ENCODE assay signal across 7 cellular contexts in the genomic region with DNA sequence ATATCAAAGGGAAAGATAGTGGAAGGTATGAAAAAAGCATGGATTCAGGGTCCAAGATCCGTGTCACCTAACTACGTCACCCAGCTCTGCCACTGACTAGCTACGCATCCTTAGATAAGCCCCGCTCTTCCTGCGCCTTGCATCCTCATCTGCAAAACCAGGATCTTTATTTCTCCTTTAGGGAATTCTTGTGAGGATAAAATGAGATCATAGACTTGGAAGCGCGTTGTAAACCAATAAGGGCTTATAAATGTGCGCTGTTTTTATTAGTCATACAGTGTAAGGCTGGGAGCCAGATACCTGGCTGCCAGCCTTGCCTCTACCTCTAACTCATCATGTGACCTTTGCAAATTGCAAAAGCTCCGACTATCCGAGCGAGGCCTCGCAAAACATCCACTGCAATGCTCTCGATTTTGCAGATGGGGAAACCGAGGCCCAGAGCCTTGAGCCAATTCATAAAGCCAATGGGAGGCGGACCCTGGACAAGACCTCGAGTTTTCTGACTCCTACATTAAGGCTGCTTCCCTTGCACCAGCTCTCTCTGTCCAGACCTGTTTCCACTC.
DNase-seq lines count a peak whose midpoint lies in the region; ATAC-seq and TF ChIP-seq lines count a peak whose summit lies in the region.

No MANE protein-coding gene starts in this region.

- peak overlapping the region; percentile 84 for H3K9ac ChIP-seq in ES-I3 (ENCODE audit: low read depth, low read length)
- peak overlapping the region; percentile 84 to 90 for H3K9ac ChIP-seq in stomach smooth muscle (ENCODE audit: low read length in 2 of 2)

- H3K9me3 ChIP-seq in ES-I3 (ENCODE audit: control insufficient read depth, insufficient read depth, low read length) = no peaks in the 10 kb centered on the region
- no peaks in the 10 kb centered on the region for H3K9me3 ChIP-seq in stomach smooth muscle (ENCODE audit: control insufficient read depth in 2 of 2, low read length in 2 of 2)

- ATAC-seq in HG03196 (IDR thresholded peaks at IDR 0.05; ENCODE audit: unreplicated experiment) = no peak
- ATAC-seq in GM19467 (IDR thresholded peaks at IDR 0.05; ENCODE audit: unreplicated experiment) = no peak

- peak overlapping the region; percentile 88 for H3K27ac ChIP-seq in stomach smooth muscle (ENCODE audit: low read length)

- H3K4me3 ChIP-seq in NB4 (ENCODE audit: low read depth, low read length) = peak overlapping the region; percentile 98
- peak overlapping the region; percentile 77 for H3K4me3 ChIP-seq in astrocyte of the cerebellum (ENCODE audit: low read depth, low read length)
- peak overlapping the region; percentile 88 to 93 for H3K4me3 ChIP-seq in stomach smooth muscle (ENCODE audit: low read length in 2 of 2)

- DNase-seq in NB4 (ENCODE audit: low read depth) = no peak
- DNase-seq in astrocyte of the cerebellum (ENCODE audit: low read depth) = no peak
- DNase-seq in kidney tubule cell (ENCODE audit: low spot score) = peak; percentile 76

- 0 out of 2 replicates have a peak, but pooled peaks cover 4% of the 10 kb centered on the region for H3K4me1 ChIP-seq in ES-I3 (ENCODE audit: insufficient read depth, low read length)
- peaks cover 28% of the 10 kb centered on the region for H3K4me1 ChIP-seq in stomach smooth muscle (ENCODE audit: control insufficient read depth, insufficient read depth, low read length)

- in situ Hi-C loops in astrocyte of the cerebellum (cut with HindIII; ENCODE audit: low sequenced_read_pairs) = no loop called here

- no peak for TF ChIP-seq CTCF in NB4 (IDR thresholded peaks at IDR 0.05; ENCODE audit: low read depth, low read length)
- no peak for TF ChIP-seq CTCF in astrocyte of the cerebellum (IDR thresholded peaks at IDR 0.05; ENCODE audit: low read depth, low read length, missing control alignments)

- H3K27me3 ChIP-seq in stomach smooth muscle (ENCODE audit: control insufficient read depth in 1 of 2, insufficient read depth in 2 of 2, low read length in 2 of 2) = peaks cover 0 to 1% of the 10 kb centered on the region in 2 donors

- TF ChIP-seq POLR2A in NB4 (IDR thresholded peaks at IDR 0.05; ENCODE audit: extremely low read depth, insufficient read length) = no peak

- H3K36me3 ChIP-seq in ES-I3 (ENCODE audit: insufficient read depth, low read length) = peaks cover 16% of the 10 kb centered on the region
- peaks cover 20 to 27% of the 10 kb centered on the region in 2 donors for H3K36me3 ChIP-seq in stomach smooth muscle (ENCODE audit: control insufficient read depth in 2 of 2, insufficient read depth in 2 of 2, low read length in 2 of 2)
